Comparison of ENCODE assay signal across 8 cellular contexts in genomic region chr15:38690737-38691332, GRCh38.
A peak's percentile ranks its signal among the peaks of the same experiment; 100 is the strongest.
DNase-seq lines count a peak whose midpoint lies in the region; ATAC-seq and TF ChIP-seq lines count a peak whose summit lies in the region.

No MANE protein-coding gene starts in this region.

- no peak for TF ChIP-seq POLR2A in vagina (IDR thresholded peaks at IDR 0.05)

- TF ChIP-seq CTCF in vagina (IDR thresholded peaks at IDR 0.05) = peak; percentile 58 to 65 (median 62)

- H3K27me3 ChIP-seq in vagina = no peaks in the 10 kb centered on the region

- no peaks in the 10 kb centered on the region for H3K36me3 ChIP-seq in vagina

- no peak overlapping the region for H3K4me3 ChIP-seq in Jurkat, Clone E6-1 (ENCODE audit: low read length)
- H3K4me3 ChIP-seq in vagina = no peak overlapping the region

- no peaks in the 10 kb centered on the region for H3K4me1 ChIP-seq in vagina

- in situ Hi-C loops in SK-MEL-5 (cut with HindIII; ENCODE audit: low pct_unique_long_range_greater_than_20kb, low sequenced_read_pairs) = no loop called here

- peak; percentile 36 for ATAC-seq in GM18520 (IDR thresholded peaks at IDR 0.05; ENCODE audit: unreplicated experiment)

- intact Hi-C loops in vagina (cut with DNase I) = loop anchor here (10.0 kb wide), 1 partner anchor 246 kb away; no protein-coding TSS in a partner anchor

- DNase-seq in AG08396 (ENCODE audit: low spot score) (peak; percentile 39), SK-MEL-5 (ENCODE audit: low read depth, low spot score) (peak; percentile 85), globus pallidus (ENCODE audit: low spot score) (peak; percentile 64), pons (ENCODE audit: low spot score) (peak; percentile 81), vagina (ENCODE audit: extremely low spot score in 2 of 2) (no peak)
- DNase-seq in Jurkat, Clone E6-1 (ENCODE audit: low read depth, low spot score) = peak; percentile 90
- DNase-seq in activated naive CD4-positive, alpha-beta T cell treated with Interleukin-2 at 50 U/mL for 16 hours = peak; percentile 80

- no peaks in the 10 kb centered on the region for H3K9me3 ChIP-seq in vagina

- no peak overlapping the region for H3K27ac ChIP-seq in vagina

Comparison
In these comparisons a context has a peak if more than half of its experiments do, and no peak if none do; other contexts are left out.
1. DNase-seq: peak in AG08396 (single experiment), Jurkat, Clone E6-1 (single experiment), SK-MEL-5 (single experiment), activated naive CD4-positive, alpha-beta T cell treated with Interleukin-2 at 50 U/mL for 16 hours (single experiment), globus pallidus (single experiment) and pons (single experiment); none in vagina (0 of 2).